Comparison of ENCODE assay signal across 25 cellular contexts in the genomic region with DNA sequence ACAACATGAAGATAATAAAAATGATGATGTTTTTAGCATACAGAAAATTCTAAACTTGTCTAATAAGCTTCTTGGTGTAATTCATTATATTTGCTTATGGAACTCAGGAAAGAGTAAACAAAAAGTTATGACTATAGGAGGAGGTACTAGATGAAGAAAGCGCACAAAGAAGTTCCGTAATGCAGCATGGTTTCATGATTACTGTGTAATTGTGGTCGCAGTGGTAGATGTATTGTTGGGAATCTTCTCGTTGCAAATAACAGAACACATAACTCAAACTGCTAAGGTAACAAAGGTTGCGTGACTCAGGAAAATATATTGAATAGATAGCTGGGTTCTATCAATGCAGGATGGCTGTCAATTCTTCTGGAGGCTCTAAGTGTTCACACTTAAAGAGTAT.
"Had no signal": no experiment of that assay in that cellular context is flagged by ENCODE, and none has a peak within 500 bp of the region (broad histone marks: within the 10 kb centered on the region; RNA-seq: fewer than 3 reads in every experiment).

No MANE protein-coding gene starts in this region.

- H3K4me3 Mint-ChIP-seq: activated CD4-positive, alpha-beta memory T cell treated with anti-CD3 and anti-CD28 coated beads, Interleukin-2, amount 10 ng/mL, durations not matched to agents 7 days and 5 days; activated naive CD8-positive, alpha-beta T cell treated with anti-CD3 and anti-CD28 coated beads, Interleukin-2, amount 50 U/mL, for 24 hours; activated T-cell treated with anti-CD3 and anti-CD28 coated beads, Interleukin-2, amount 50 U/mL, for 24 hours; central memory CD8-positive, alpha-beta T cell; natural killer cell had no signal

- H3K9me3 Mint-ChIP-seq: activated CD4-positive, alpha-beta memory T cell treated with anti-CD3 and anti-CD28 coated beads, Interleukin-2, amount 10 ng/mL, durations not matched to agents 7 days and 5 days; activated naive CD8-positive, alpha-beta T cell treated with anti-CD3 and anti-CD28 coated beads, Interleukin-2, amount 50 U/mL, for 24 hours; activated T-cell treated with anti-CD3 and anti-CD28 coated beads, Interleukin-2, amount 50 U/mL, for 24 hours; central memory CD8-positive, alpha-beta T cell; natural killer cell had no signal

- ATAC-seq: activated naive CD8-positive, alpha-beta T cell treated with anti-CD3 and anti-CD28 coated beads, Interleukin-2, amount 50 U/mL, for 24 hours; left lobe of liver; lower lobe of right lung; natural killer cell had no signal

- H3K4me1 ChIP-seq: breast epithelium, lower lobe of right lung, right atrium auricular region, tibial nerve had no signal

- H3K27ac ChIP-seq: breast epithelium, epithelial cell of prostate, esophagus squamous epithelium, lower lobe of right lung, right atrium auricular region, tibial nerve, VCaP had no signal

- H3K4me3 ChIP-seq: breast epithelium, esophagus squamous epithelium, lower lobe of right lung, right atrium auricular region, smooth muscle cell, tibial nerve had no signal

- H3K27me3 Mint-ChIP-seq: activated CD4-positive, alpha-beta memory T cell treated with anti-CD3 and anti-CD28 coated beads, Interleukin-2, amount 10 ng/mL, durations not matched to agents 7 days and 5 days; activated naive CD8-positive, alpha-beta T cell treated with anti-CD3 and anti-CD28 coated beads, Interleukin-2, amount 50 U/mL, for 24 hours; activated T-cell treated with anti-CD3 and anti-CD28 coated beads, Interleukin-2, amount 50 U/mL, for 24 hours; central memory CD8-positive, alpha-beta T cell had no signal

- H3K4me2 ChIP-seq: smooth muscle cell had no signal

- H3K27ac Mint-ChIP-seq: activated CD4-positive, alpha-beta memory T cell treated with anti-CD3 and anti-CD28 coated beads, Interleukin-2, amount 10 ng/mL, durations not matched to agents 7 days and 5 days; activated naive CD8-positive, alpha-beta T cell treated with anti-CD3 and anti-CD28 coated beads, Interleukin-2, amount 50 U/mL, for 24 hours; activated T-cell treated with anti-CD3 and anti-CD28 coated beads, Interleukin-2, amount 50 U/mL, for 24 hours; natural killer cell had no signal

- DNase-seq: activated CD4-positive, alpha-beta memory T cell treated with anti-CD3 and anti-CD28 coated beads, Interleukin-2, amount 10 ng/mL, durations not matched to agents 7 days and 5 days; activated CD4-positive, alpha-beta T cell treated with anti-CD3 and anti-CD28 coated beads for 48 hours; activated CD8-positive, alpha-beta memory T cell treated with anti-CD3 and anti-CD28 coated beads, Interleukin-2, amount 50 U/mL, for 48 hours; activated gamma-delta T cell treated with Interleukin-2 at 50 U/mL for 16 hours; activated naive CD4-positive, alpha-beta T cell treated with anti-CD3 and anti-CD28 coated beads, Interleukin-2, amount 50 U/mL, for 16 hours; activated naive CD8-positive, alpha-beta T cell treated with anti-CD3 and anti-CD28 coated beads, Interleukin-2, amount 50 U/mL, for 24 hours; activated T-cell treated with anti-CD3 and anti-CD28 coated beads, Interleukin-2, amount 50 U/mL, for 24 hours; amygdala; effector CD8-positive, alpha-beta T cell; esophagus squamous epithelium; foreskin melanocyte; kidney glomerular epithelial cell; lower lobe of right lung; mesendoderm; natural killer cell; stimulated activated CD4-positive, alpha-beta T cell treated with anti-CD3 and anti-CD28 coated beads, Interleukin-2, amount 100 ng/mL, for 24 hours; stimulated activated naive CD4-positive, alpha-beta T cell treated with Interleukin-2 at 50 U/mL for 16 hours had no signal

- H3K27me3 ChIP-seq: breast epithelium, esophagus squamous epithelium, right atrium auricular region, tibial nerve had no signal

- H3K36me3 Mint-ChIP-seq: natural killer cell had no signal
